Comparison of ENCODE assay signal across 12 cellular contexts in genomic region chr2:204109681-204110080, GRCh38.
DNase-seq lines count a peak whose midpoint lies in the region; TF ChIP-seq lines count a peak whose summit lies in the region.
"Had no signal": no experiment of that assay in that cellular context is flagged by ENCODE, and none has a peak within 500 bp of the region (broad histone marks: within the 10 kb centered on the region; RNA-seq: fewer than 3 reads in every experiment).

No MANE protein-coding gene starts in this region.

- 89 to 97% methylated on average over 11 of the region's 11 CpGs for WGBS in mesodermal cell (ENCODE audit: insufficient coverage in 2 of 2), 2 experiments

- no peaks in the 10 kb centered on the region for H3K9me3 ChIP-seq in mesodermal cell (ENCODE audit: control insufficient read depth, low read length)
- H3K9me3 ChIP-seq in vagina: no peaks in the 10 kb centered on the region
- H3K9me3 ChIP-seq: body of pancreas had no signal

- CTCF ChIA-PET in RWPE1 (lab: Yijun Ruan, JAX): no interaction called here

- intact Hi-C loops in vagina (cut with DNase I): no loop called here

- H3K4me1 ChIP-seq in mesodermal cell (ENCODE audit: control insufficient read depth, insufficient read depth, low read length, poor library complexity, severe bottlenecking): peaks cover 18% of the 10 kb centered on the region
- H3K4me1 ChIP-seq in vagina: peaks cover 31% of the 10 kb centered on the region
- H3K4me1 ChIP-seq: body of pancreas had no signal

- TF ChIP-seq POLR2A in vagina (IDR thresholded peaks at IDR 0.05): no peak

- H3K36me3 ChIP-seq in mesodermal cell (ENCODE audit: control insufficient read depth, insufficient read depth, low read length) (no peaks in the 10 kb centered on the region), vagina (no peaks in the 10 kb centered on the region)

- peak overlapping the region; percentile 37 for H3K27ac ChIP-seq in mesodermal cell (ENCODE audit: low read depth, low read length, severe bottlenecking)
- peak overlapping the region; percentile 70 for H3K27ac ChIP-seq in vagina
- no peak overlapping the region for H3K27ac ChIP-seq in RWPE1
- H3K27ac ChIP-seq: body of pancreas, PC-9 had no signal

- POLR2A ChIA-PET in RWPE1 (lab: Yijun Ruan, JAX; ENCODE audit: low non-redundant PET): no interaction called here

- H3K27me3 ChIP-seq in vagina: no peaks in the 10 kb centered on the region
- H3K27me3 ChIP-seq: body of pancreas had no signal

- no peak overlapping the region for H3K4me3 ChIP-seq in mesodermal cell (ENCODE audit: extremely low read depth, insufficient read depth, low read length, poor library complexity, severe bottlenecking)
- no peak overlapping the region for H3K4me3 ChIP-seq in vagina
- H3K4me3 ChIP-seq: body of pancreas, PC-9 had no signal

- TF ChIP-seq CTCF in vagina (IDR thresholded peaks at IDR 0.05): no peak
- no peak for TF ChIP-seq CTCF in RWPE1 (conservative IDR thresholded peaks at IDR 0.05; ENCODE audit: low read depth)

- peak; percentile 17 for DNase-seq in stimulated activated CD4-positive, alpha-beta T cell treated with anti-CD3 and anti-CD28 coated beads, Interleukin-15, amount 100 ng/mL, for 24 hours
- DNase-seq in stimulated activated CD4-positive, alpha-beta T cell treated with anti-CD3 and anti-CD28 coated beads, Interleukin-4, amount 100 ng/mL, for 24 hours: no peak
- peak; percentile 41 to 45 for DNase-seq in activated T-cell treated with anti-CD3 and anti-CD28 coated beads, Interleukin-2, amount 50 U/mL, for 48 hours
- no peak for DNase-seq in vagina (ENCODE audit: extremely low spot score in 2 of 2)
- DNase-seq in NCI-H226: no peak
- DNase-seq in SHP77 (lab: John Stamatoyannopoulos, UW): no peak
- DNase-seq in RWPE1 (ENCODE audit: low spot score): no peak
- DNase-seq: NCI-H1694 treated with DMSO at 0.1 percent for 48 hours, PC-9, retina had no signal

Comparison
In these comparisons a context has a peak if more than half of its experiments do, and no peak if none do; other contexts are left out.
1. DNase-seq: peak in stimulated activated CD4-positive, alpha-beta T cell treated with anti-CD3 and anti-CD28 coated beads, Interleukin-15, amount 100 ng/mL, for 24 hours (single experiment) and activated T-cell treated with anti-CD3 and anti-CD28 coated beads, Interleukin-2, amount 50 U/mL, for 48 hours (2 of 2); none in stimulated activated CD4-positive, alpha-beta T cell treated with anti-CD3 and anti-CD28 coated beads, Interleukin-4, amount 100 ng/mL, for 24 hours (single experiment), vagina (0 of 2), NCI-H226 (single experiment), SHP77 (0 of 2) and RWPE1 (single experiment).